In genomic region chr13:39655569-39656324, GRCh38 we compare ENCODE assay signal across 8 cellular contexts. TPM values are rescaled to one million over a fixed set of nuclear protein-coding genes. Genes with fewer than 3 reads are reported as not detected.
DNase-seq lines count a peak whose midpoint lies in the region; ATAC-seq and TF ChIP-seq lines count a peak whose summit lies in the region.

Gene COG6, plus strand, starts transcription at chr13:39655662. Its CDS starts 65 bp downstream, at chr13:39655727.

- H3K27ac Mint-ChIP-seq in progenitor cell of endocrine pancreas = peak within 1 kb of the TSS; percentile 93

- peak within 1 kb of the TSS; percentile 96 for H3K4me3 ChIP-seq in left ventricle myocardium inferior
- peak within 1 kb of the TSS; percentile 94 for H3K4me3 ChIP-seq in upper lobe of right lung

- no peaks in the 10 kb centered on the region for H3K36me3 Mint-ChIP-seq in progenitor cell of endocrine pancreas (ENCODE audit: insufficient read depth)

- no peaks in the 10 kb centered on the region for H3K27me3 Mint-ChIP-seq in progenitor cell of endocrine pancreas

- peaks cover 4% of the 10 kb centered on the region for H3K9me3 Mint-ChIP-seq in progenitor cell of endocrine pancreas (ENCODE audit: low read depth)

- ATAC-seq in HG02798 (IDR thresholded peaks at IDR 0.05; ENCODE audit: poor library complexity, unreplicated experiment) (peak; percentile 98), upper lobe of right lung (peak; percentile 98)

- H3K36me3 ChIP-seq in left ventricle myocardium inferior (peaks cover 12% of the 10 kb centered on the region), upper lobe of right lung (peaks cover 10% of the 10 kb centered on the region)

- H3K9me3 ChIP-seq in left ventricle myocardium inferior (replicated peaks) (no peaks in the 10 kb centered on the region), upper lobe of right lung (no peaks in the 10 kb centered on the region)

- no peaks in the 10 kb centered on the region for H3K27me3 ChIP-seq in left ventricle myocardium inferior (ENCODE audit: low read depth)
- no peaks in the 10 kb centered on the region for H3K27me3 ChIP-seq in upper lobe of right lung

- intact Hi-C loops in left ventricle myocardium inferior (cut with micrococcal nuclease) (no loop called here), upper lobe of right lung (cut with DNase I) (no loop called here)

- H3K4me1 Mint-ChIP-seq in progenitor cell of endocrine pancreas (ENCODE audit: low read depth) = peaks cover 7% of the 10 kb centered on the region

- in situ Hi-C loops in GM13976 (cut with MboI; ENCODE audit: low sequenced_read_pairs, unreplicated experiment) = no loop called here

- H3K4me1 ChIP-seq in left ventricle myocardium inferior (peaks cover 28% of the 10 kb centered on the region), upper lobe of right lung (peaks cover 10% of the 10 kb centered on the region)

- DNase-seq in GM13976 (ENCODE audit: low spot score) = peak; percentile 90
- DNase-seq in NCI-H1417 treated with DMSO at 0.1 percent for 48 hours (lab: John Stamatoyannopoulos, UW) = peak; percentile 68
- DNase-seq in T-helper 1 cell = peak; percentile 84 to 92 (median 89)
- DNase-seq in amniotic epithelial cell (ENCODE audit: low read depth) = peak; percentile 66
- peak; percentile 92 for DNase-seq in left ventricle myocardium inferior
- peak; percentile 95 for DNase-seq in progenitor cell of endocrine pancreas (ENCODE audit: low spot score, unreplicated experiment)
- DNase-seq in upper lobe of right lung = peak; percentile 95

- peak; percentile 12 for TF ChIP-seq CTCF in GM13976 (IDR thresholded peaks at IDR 0.05; ENCODE audit: borderline replicate concordance, control extremely low read depth, extremely low read depth, insufficient read depth, missing control alignments)
- peak; percentile 35 for TF ChIP-seq CTCF in left ventricle myocardium inferior (IDR thresholded peaks at IDR 0.05; ENCODE audit: borderline replicate concordance)
- peak; percentile 29 for TF ChIP-seq CTCF in progenitor cell of endocrine pancreas (IDR thresholded peaks at IDR 0.05; ENCODE audit: unreplicated experiment)
- no peak for TF ChIP-seq CTCF in upper lobe of right lung (IDR thresholded peaks at IDR 0.05)

- H3K27ac ChIP-seq in left ventricle myocardium inferior (replicated peaks) (peak within 1 kb of the TSS; percentile 86), upper lobe of right lung (peak within 1 kb of the TSS; percentile 77)

- peak within 1 kb of the TSS; percentile 99 for H3K4me3 Mint-ChIP-seq in progenitor cell of endocrine pancreas (ENCODE audit: low read depth)

RNA-seq across cellular contexts. Expression of gene COG6, which starts in this region (rescaled TPM):
- total RNA-seq in left ventricle myocardium inferior (33.4 TPM), progenitor cell of endocrine pancreas (36.8 and 44.1 TPM in 2 replicates), upper lobe of right lung (34.4 TPM)

Comparison
In these comparisons a context has a peak if more than half of its experiments do, and no peak if none do; other contexts are left out.
1. Peak in every context shown above with its lines: DNase-seq, ATAC-seq, H3K4me3 ChIP-seq and H3K27ac ChIP-seq.